8 cellular contexts compared by ENCODE assay signal in genomic region chr15:47718474-47719440, GRCh38. TPM values are rescaled to one million over a fixed set of nuclear protein-coding genes. Genes with fewer than 3 reads are reported as not detected.
DNase-seq lines count a peak whose midpoint lies in the region; ATAC-seq, FAIRE-seq and TF ChIP-seq lines count a peak whose summit lies in the region.

No MANE protein-coding gene starts in this region.

- H3K36me3 ChIP-seq in HUES6 (ENCODE audit: control insufficient read depth, insufficient read depth, low read length) (no peaks in the 10 kb centered on the region), bronchial epithelial cell (ENCODE audit: control insufficient read depth, insufficient read depth, low read length) (no peaks in the 10 kb centered on the region), kidney (ENCODE audit: control insufficient read depth in 1 of 2, insufficient read depth in 2 of 2, low read length in 2 of 2) (no peaks in the 10 kb centered on the region), subcutaneous abdominal adipose tissue (ENCODE audit: control insufficient read depth in 5 of 5, insufficient read depth in 5 of 5, low read length in 5 of 5) (no peaks in the 10 kb centered on the region)

- intact Hi-C loops in kidney (cut with DNase I) = no loop called here

- H3K27me3 ChIP-seq in HUES6 (ENCODE audit: control insufficient read depth, insufficient read depth, low read length) (peaks cover 67% of the 10 kb centered on the region), bronchial epithelial cell (ENCODE audit: control insufficient read depth, insufficient read depth, low read length) (no peaks in the 10 kb centered on the region), subcutaneous abdominal adipose tissue (ENCODE audit: control insufficient read depth in 5 of 5, insufficient read depth in 4 of 5, low read length in 5 of 5) (no peaks in the 10 kb centered on the region)

- FAIRE-seq in bronchial epithelial cell (lab: Jason Lieb, UNC) (no peak), kidney (lab: Jason Lieb, UNC) (no peak), H54 (lab: Jason Lieb, UNC) (no peak)

- H3K4me3 ChIP-seq in HUES6 (ENCODE audit: low read depth, low read length) (peak overlapping the region; percentile 84), bronchial epithelial cell (ENCODE audit: low read depth, low read length) (peak overlapping the region; percentile 40), kidney (ENCODE audit: low read length in 2 of 2) (peak overlapping the region; percentile 76 to 78), subcutaneous abdominal adipose tissue (ENCODE audit: low read depth in 1 of 5, low read length in 5 of 5) (peak overlapping the region; percentile 72 to 89 (median 83))

- H3K9me3 ChIP-seq in HUES6 (ENCODE audit: control insufficient read depth, insufficient read depth, low read depth, low read length) (no peaks in the 10 kb centered on the region), kidney (ENCODE audit: control insufficient read depth in 1 of 2, low read length in 2 of 2) (no peaks in the 10 kb centered on the region), subcutaneous abdominal adipose tissue (ENCODE audit: control insufficient read depth in 5 of 5, low read length in 5 of 5) (no peaks in the 10 kb centered on the region)

- no peak for ATAC-seq in HG02884 (IDR thresholded peaks at IDR 0.05; ENCODE audit: unreplicated experiment)

- H3K27ac ChIP-seq in HUES6 (ENCODE audit: low read depth, low read length) (no peak overlapping the region; the same call in 1 of the 2 replicates), kidney (ENCODE audit: low read depth in 2 of 2, low read length in 2 of 2) (peak overlapping the region; percentile 81 to 83), subcutaneous abdominal adipose tissue (ENCODE audit: low read depth, low read length) (peak overlapping the region; percentile 64)

- TF ChIP-seq POLR2A in H54 (IDR thresholded peaks at IDR 0.05; ENCODE audit: low read depth, low read length) = no peak
- TF ChIP-seq POLR2A in erythroblast (IDR thresholded peaks at IDR 0.05; ENCODE audit: low read length) = no peak

- TF ChIP-seq CTCF in bronchial epithelial cell (IDR thresholded peaks at IDR 0.05; ENCODE audit: insufficient read depth, low read length, severe bottlenecking) (no peak), kidney (IDR thresholded peaks at IDR 0.05; ENCODE audit: borderline replicate concordance, extremely low read depth, insufficient read depth) (no peak)

- H3K9ac ChIP-seq in HUES6 (ENCODE audit: low read length) = peak overlapping the region; percentile 36
- peak overlapping the region; percentile 65 to 76 for H3K9ac ChIP-seq in kidney (ENCODE audit: low read length in 2 of 2)
- peak overlapping the region; percentile 31 to 69 (median 58) for H3K9ac ChIP-seq in subcutaneous abdominal adipose tissue (ENCODE audit: low read length in 5 of 5)

- no peak for DNase-seq in bronchial epithelial cell (ENCODE audit: low read depth)
- DNase-seq in kidney = no peak
- DNase-seq in dedifferentiated amniotic fluid mesenchymal stem cell (ENCODE audit: extremely low spot score) = no peak
- DNase-seq in H54 (ENCODE audit: insufficient read length, low spot score) = no peak
- no peak for DNase-seq in erythroblast (lab: John Stamatoyannopoulos, UW)

- H3K4me1 ChIP-seq in HUES6 (ENCODE audit: control insufficient read depth, insufficient read depth, low read length) (peaks cover 19% of the 10 kb centered on the region), kidney (ENCODE audit: control insufficient read depth in 1 of 2, insufficient read depth in 1 of 2, low read depth in 1 of 2, low read length in 2 of 2) (peaks cover 0 to 5% of the 10 kb centered on the region in 2 donors), subcutaneous abdominal adipose tissue (ENCODE audit: control insufficient read depth in 5 of 5, insufficient read depth in 5 of 5, low read length in 5 of 5) (peaks cover 3 to 49% (median 38%) of the 10 kb centered on the region in 5 donors)

RNA-seq across cellular contexts. Expression of gene SEMA6D, which starts 1.5 kb away (rescaled TPM):
- total RNA-seq in bronchial epithelial cell = 0.64 and 2.6 TPM in 2 replicates
- total RNA-seq in kidney = 16.9 TPM
- polyA plus RNA-seq in kidney (ENCODE audit: insufficient read depth, low read depth, low replicate concordance) = 12.9 TPM
